ENCODE assay signal across 17 cellular contexts in genomic region chr5:44546283-44546682, GRCh38.
A peak's percentile ranks its signal among the peaks of the same experiment; 100 is the strongest.
DNase-seq lines count a peak whose midpoint lies in the region; ATAC-seq and TF ChIP-seq lines count a peak whose summit lies in the region.
"Had no signal": no experiment of that assay in that cellular context is flagged by ENCODE, and none has a peak within 500 bp of the region (broad histone marks: within the 10 kb centered on the region; RNA-seq: fewer than 3 reads in every experiment).

No MANE protein-coding gene starts in this region.

- H3K9me3 Mint-ChIP-seq in CD4-positive, alpha-beta T cell = no peaks in the 10 kb centered on the region
- H3K9me3 Mint-ChIP-seq: activated T-cell treated with anti-CD3 and anti-CD28 coated beads, Interleukin-2, amount 50 U/mL, for 4 hours had no signal

- H3K4me1 Mint-ChIP-seq in CD4-positive, alpha-beta T cell (ENCODE audit: low read depth) = no peaks in the 10 kb centered on the region
- H3K4me1 Mint-ChIP-seq: stimulated activated memory B cell treated with anti-CD40 and anti-IgM and Interleukin-4, amounts not matched to agents 10 μg/mL and 1 μg/mL and 100 μg/mL, for 72 hours had no signal

- no peak for TF ChIP-seq CTCF in AG10803 (conservative IDR thresholded peaks at IDR 0.05; ENCODE audit: low read length)
- TF ChIP-seq CTCF in epithelial cell of esophagus (IDR thresholded peaks at IDR 0.05; ENCODE audit: insufficient read depth, low read depth, low read length, missing control alignments) = no peak
- TF ChIP-seq CTCF in CD4-positive, alpha-beta T cell (IDR thresholded peaks at IDR 0.05) = no peak

- CTCF ChIA-PET in CD4-positive, alpha-beta T cell (lab: Charles Lee) = no interaction called here

- H3K9me3 ChIP-seq in CD4-positive, alpha-beta T cell (ENCODE audit: control insufficient read depth, low read length) = no peaks in the 10 kb centered on the region
- H3K9me3 ChIP-seq: spleen had no signal

- H3K27me3 Mint-ChIP-seq in CD4-positive, alpha-beta T cell = no peaks in the 10 kb centered on the region
- H3K27me3 Mint-ChIP-seq: stimulated activated memory B cell treated with anti-CD40 and anti-IgM and Interleukin-4, amounts not matched to agents 10 μg/mL and 1 μg/mL and 100 μg/mL, for 72 hours had no signal

- ATAC-seq in sciatic nerve = peak; percentile 92
- no peak for ATAC-seq in CD4-positive, alpha-beta T cell (ENCODE audit: poor library complexity)
- ATAC-seq: activated T-cell treated with anti-CD3 and anti-CD28 coated beads, Interleukin-2, amount 50 U/mL, for 4 hours; stimulated activated memory B cell treated with anti-CD40 and anti-IgM and Interleukin-4, amounts not matched to agents 10 μg/mL and 1 μg/mL and 100 μg/mL, for 72 hours had no signal

- no peaks in the 10 kb centered on the region for H3K27me3 ChIP-seq in CD4-positive, alpha-beta T cell (ENCODE audit: control insufficient read depth, insufficient read depth, low read length)
- H3K27me3 ChIP-seq: hepatocyte, spleen had no signal

- no peak overlapping the region for H3K4me3 ChIP-seq in AG10803 (ENCODE audit: low read length)
- no peak overlapping the region for H3K4me3 ChIP-seq in epithelial cell of esophagus (ENCODE audit: low read length)
- H3K4me3 ChIP-seq: hepatocyte, spleen had no signal

- POLR2A ChIA-PET in CD4-positive, alpha-beta T cell (lab: Charles Lee) = no interaction called here

- intact Hi-C loops in sciatic nerve (cut with DNase I) = no loop called here
- intact Hi-C loops in CD4-positive, alpha-beta T cell (cut with DNase I, micrococcal nuclease) = no loop called here

- H3K27ac ChIP-seq in CD4-positive, alpha-beta T cell (ENCODE audit: low read depth, low read length) = no peak overlapping the region
- H3K27ac ChIP-seq: hepatocyte, spleen had no signal

- no peaks in the 10 kb centered on the region for H3K36me3 Mint-ChIP-seq in CD4-positive, alpha-beta T cell (ENCODE audit: low read depth)
- H3K36me3 Mint-ChIP-seq: stimulated activated memory B cell treated with anti-CD40 and anti-IgM and Interleukin-4, amounts not matched to agents 10 μg/mL and 1 μg/mL and 100 μg/mL, for 72 hours had no signal

- H3K4me3 Mint-ChIP-seq in CD4-positive, alpha-beta T cell = no peak overlapping the region
- H3K4me3 Mint-ChIP-seq: activated T-cell treated with anti-CD3 and anti-CD28 coated beads, Interleukin-2, amount 50 U/mL, for 4 hours; stimulated activated memory B cell treated with anti-CD40 and anti-IgM and Interleukin-4, amounts not matched to agents 10 μg/mL and 1 μg/mL and 100 μg/mL, for 72 hours had no signal

- no peak overlapping the region for H3K27ac Mint-ChIP-seq in CD4-positive, alpha-beta T cell
- H3K27ac Mint-ChIP-seq: stimulated activated memory B cell treated with anti-CD40 and anti-IgM and Interleukin-4, amounts not matched to agents 10 μg/mL and 1 μg/mL and 100 μg/mL, for 72 hours had no signal

- DNase-seq in AG10803 (ENCODE audit: low read depth) = peak; percentile 83
- DNase-seq in LoVo (ENCODE audit: low spot score) = peak; percentile 26
- DNase-seq in epithelial cell of esophagus (ENCODE audit: low read depth) = peak; percentile 50
- no peak for DNase-seq in sciatic nerve (ENCODE audit: low spot score)
- no peak for DNase-seq in CD4-positive, alpha-beta T cell
- no peak for DNase-seq in NCI-H2107 (lab: John Stamatoyannopoulos, UW)
- no peak for DNase-seq in NCI-H446 treated with DMSO at 0.1 percent for 48 hours (lab: John Stamatoyannopoulos, UW)
- DNase-seq in glomerular visceral epithelial cell (ENCODE audit: extremely low spot score) = no peak
- DNase-seq: activated CD4-positive, alpha-beta T cell treated with anti-CD3 and anti-CD28 coated beads, Interleukin-2, amount 50 U/mL, for 1 hour; activated T-cell treated with anti-CD3 and anti-CD28 coated beads, Interleukin-2, amount 50 U/mL, for 4 hours; Kasumi-1; NCI-H1694 treated with DMSO at 0.1 percent for 48 hours; NCI-H69; occipital lobe; spleen had no signal

Comparison
In these comparisons a context has a peak if more than half of its experiments do, and no peak if none do; other contexts are left out.
1. DNase-seq: peak in AG10803 (single experiment), LoVo (single experiment) and epithelial cell of esophagus (single experiment); none in sciatic nerve (single experiment), CD4-positive, alpha-beta T cell (0 of 10), NCI-H2107 (single experiment), NCI-H446 treated with DMSO at 0.1 percent for 48 hours (single experiment) and glomerular visceral epithelial cell (single experiment).